ENCODE assay signal across 8 cellular contexts in the genomic region with DNA sequence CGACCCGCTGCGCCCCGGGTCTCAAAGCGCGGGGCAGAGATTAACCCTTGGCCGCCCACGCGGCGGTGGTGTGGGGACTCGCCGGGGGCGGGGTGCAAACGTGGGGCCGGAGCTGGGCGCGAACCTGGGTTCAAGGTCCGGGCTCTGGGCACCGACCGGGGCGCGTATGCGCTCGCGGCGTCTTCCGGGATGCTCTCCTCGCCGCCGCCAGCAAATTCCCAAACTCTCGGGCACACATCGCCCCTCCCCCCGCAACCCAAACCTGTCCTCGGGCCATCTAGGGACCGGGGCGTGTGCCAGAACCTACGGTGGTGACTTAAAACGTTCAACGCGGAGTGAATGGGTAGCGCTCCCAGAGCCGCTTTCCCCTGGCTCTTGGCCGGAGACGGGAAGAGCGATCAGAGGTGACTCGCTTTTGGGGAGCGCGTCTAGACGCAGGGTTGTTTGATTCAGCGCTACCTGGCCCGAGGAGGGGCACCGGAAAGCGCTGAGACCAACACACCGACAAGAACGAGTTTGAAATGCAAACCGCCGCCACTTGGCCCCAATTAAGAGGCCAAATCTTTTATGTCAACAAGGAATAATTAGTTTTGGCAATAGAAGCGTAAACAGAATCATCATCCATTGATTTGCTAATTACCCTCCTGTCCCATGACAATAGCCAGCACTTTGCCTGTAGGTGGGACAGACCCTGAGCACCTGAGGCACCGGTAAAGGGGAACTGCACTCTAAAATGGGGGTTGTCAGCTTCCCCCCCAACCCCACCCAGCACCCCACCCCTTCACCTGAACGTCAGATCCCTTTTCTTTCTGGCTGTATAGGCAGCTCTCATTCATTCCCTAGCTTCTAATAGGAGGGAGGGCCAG. TPM values are rescaled to one million over a fixed set of nuclear protein-coding genes. Genes with fewer than 3 reads are reported as not detected.
DNase-seq lines count a peak whose midpoint lies in the region; ATAC-seq and TF ChIP-seq lines count a peak whose summit lies in the region.

No MANE protein-coding gene starts in this region.

- H3K9me3 ChIP-seq in Karpas-422 (ENCODE audit: low read length) (no peaks in the 10 kb centered on the region), left ventricle myocardium inferior (replicated peaks) (no peaks in the 10 kb centered on the region)

- in situ Hi-C loops in G401 (cut with HindIII; ENCODE audit: low sequenced_read_pairs) = no loop called here

- H3K36me3 ChIP-seq in Karpas-422 (ENCODE audit: insufficient read depth, low read length) (no peaks in the 10 kb centered on the region), left ventricle myocardium inferior (no peaks in the 10 kb centered on the region)

- intact Hi-C loops in left ventricle myocardium inferior (cut with micrococcal nuclease) = no loop called here

- H3K4me3 ChIP-seq in Karpas-422 (ENCODE audit: low read length) = peak overlapping the region; percentile 69
- H3K4me3 ChIP-seq in left ventricle myocardium inferior = peak overlapping the region; percentile 75

- H4K20me1 ChIP-seq in Karpas-422 (ENCODE audit: insufficient read depth, low read depth, low read length) = no peaks in the 10 kb centered on the region

- H3K79me2 ChIP-seq in Karpas-422 (ENCODE audit: low read length) = no peaks in the 10 kb centered on the region

- ATAC-seq in HG02610 (IDR thresholded peaks at IDR 0.05; ENCODE audit: unreplicated experiment) = no peak

- H3K27me3 ChIP-seq in Karpas-422 (ENCODE audit: low read length) = no peaks in the 10 kb centered on the region
- H3K27me3 ChIP-seq in left ventricle myocardium inferior (ENCODE audit: low read depth) = peaks cover 33% of the 10 kb centered on the region

- H3K9me2 ChIP-seq in Karpas-422 (replicated peaks; ENCODE audit: insufficient read depth, low read length) = no peaks in the 10 kb centered on the region

- 0 out of 2 replicates have a peak overlapping the region, but pooled peaks have one; percentile 78 for H2AFZ ChIP-seq in Karpas-422 (ENCODE audit: low read length)

- DNase-seq in G401 (ENCODE audit: low spot score) = peak; percentile 34
- no peak for DNase-seq in Karpas-422
- peak; percentile 35 to 47 for DNase-seq in activated T-cell treated with anti-CD3 and anti-CD28 coated beads, Interleukin-2, amount 50 U/mL, for 48 hours
- DNase-seq in left ventricle myocardium inferior = peak; percentile 35
- peak; percentile 11 for DNase-seq in renal cortical epithelial cell (ENCODE audit: low read depth)
- DNase-seq in foreskin melanocyte = no peak
- DNase-seq in SKM-1 treated with dmso at 0.1 percent for 144 hours (lab: John Stamatoyannopoulos, UW; ENCODE audit: unreplicated experiment) = no peak

- H3K9ac ChIP-seq in Karpas-422 (ENCODE audit: low read length) = peak overlapping the region; percentile 68

- H3K4me1 ChIP-seq in Karpas-422 (ENCODE audit: low read length) (peaks cover 26% of the 10 kb centered on the region), left ventricle myocardium inferior (peaks cover 15% of the 10 kb centered on the region)

- H3K4me2 ChIP-seq in Karpas-422 (ENCODE audit: low read depth, low read length, poor library complexity, severe bottlenecking) = peak overlapping the region; percentile 80

- no peak for TF ChIP-seq CTCF in left ventricle myocardium inferior (IDR thresholded peaks at IDR 0.05; ENCODE audit: borderline replicate concordance)

- H3K27ac ChIP-seq in Karpas-422 (ENCODE audit: low read length) (no peak overlapping the region), left ventricle myocardium inferior (replicated peaks) (no peak overlapping the region)

RNA-seq across cellular contexts. Expression of gene WNT3, which starts 46.2 kb away (rescaled TPM):
- not detected in 2 replicates for total RNA-seq in G401 (2014; rRNA removed; shearing (Covaris generic))
- 1.2 and 2.0 TPM in 2 replicates for total RNA-seq in Karpas-422 (2014; rRNA removed; shearing (Covaris generic); ENCODE audit: low replicate concordance)
- total RNA-seq in left ventricle myocardium inferior (0.96 TPM), renal cortical epithelial cell (1.4 and 1.9 TPM in 2 replicates)

Comparison
In these comparisons a context has a peak if more than half of its experiments do, and no peak if none do; other contexts are left out.
1. DNase-seq: peak in G401 (single experiment), activated T-cell treated with anti-CD3 and anti-CD28 coated beads, Interleukin-2, amount 50 U/mL, for 48 hours (2 of 2), left ventricle myocardium inferior (single experiment) and renal cortical epithelial cell (single experiment); none in Karpas-422 (single experiment), foreskin melanocyte (single experiment) and SKM-1 treated with dmso at 0.1 percent for 144 hours (single experiment).